In genomic region chr21:41426656-41427311, GRCh38 we compare ENCODE assay signal across 8 cellular contexts. TPM values are rescaled to one million over a fixed set of nuclear protein-coding genes. Genes with fewer than 3 reads are reported as not detected.
DNase-seq lines count a peak whose midpoint lies in the region; ATAC-seq and TF ChIP-seq lines count a peak whose summit lies in the region.

No MANE protein-coding gene starts in this region.

- H3K4me3 ChIP-seq in iPS-11a (ENCODE audit: low read depth, low read length) = peak overlapping the region; percentile 24
- H3K4me3 ChIP-seq in smooth muscle cell = peak overlapping the region; percentile 69

- H3K27me3 ChIP-seq in smooth muscle cell (ENCODE audit: low read depth) = peaks cover 59% of the 10 kb centered on the region

- no peaks in the 10 kb centered on the region for H4K20me1 ChIP-seq in smooth muscle cell (ENCODE audit: low read depth)

- no peaks in the 10 kb centered on the region for H3K27me3 Mint-ChIP-seq in activated T-cell treated with anti-CD3 and anti-CD28 coated beads, Interleukin-2, amount 50 U/mL, for 4 hours (ENCODE audit: low read depth)

- 39% methylated on average over 42 of the region's 43 CpGs for WGBS in smooth muscle cell (ENCODE audit: low lambda C conversion rate)

- H3K36me3 Mint-ChIP-seq in activated T-cell treated with anti-CD3 and anti-CD28 coated beads, Interleukin-2, amount 50 U/mL, for 4 hours (ENCODE audit: insufficient read depth) = peaks cover 15% of the 10 kb centered on the region

- ATAC-seq in GM21528 (IDR thresholded peaks at IDR 0.05; ENCODE audit: low FRiP score, unreplicated experiment) = peak; percentile 8
- peak in 1 of 2 donors; percentile 14 for ATAC-seq in activated T-cell treated with anti-CD3 and anti-CD28 coated beads, Interleukin-2, amount 50 U/mL, for 4 hours

- no peaks in the 10 kb centered on the region for H3K9me3 Mint-ChIP-seq in activated T-cell treated with anti-CD3 and anti-CD28 coated beads, Interleukin-2, amount 50 U/mL, for 4 hours

- no peak for TF ChIP-seq CTCF in smooth muscle cell (IDR thresholded peaks at IDR 0.05; ENCODE audit: borderline replicate concordance, insufficient read depth, poor library complexity, severe bottlenecking)

- DNase-seq in activated T-cell treated with anti-CD3 and anti-CD28 coated beads, Interleukin-2, amount 50 U/mL, for 4 hours = no peak
- DNase-seq in smooth muscle cell (lab: John Stamatoyannopoulos, UW; ENCODE audit: unreplicated experiment) (no peak), NCI-H1694 (lab: John Stamatoyannopoulos, UW) (no peak), posterior vena cava (ENCODE audit: low spot score) (no peak)
- DNase-seq in central memory CD4-positive, alpha-beta T cell = no peak
- DNase-seq in stimulated activated CD4-positive, alpha-beta T cell treated with anti-CD3 and anti-CD28 coated beads, Interleukin-12 subunit alpha, Interleukin-12 subunit beta, amount 100 ng/mL, for 4 hours = no peak

- H3K79me2 ChIP-seq in smooth muscle cell (ENCODE audit: low read depth) = no peaks in the 10 kb centered on the region

- peak overlapping the region; percentile 82 for H2AFZ ChIP-seq in smooth muscle cell (ENCODE audit: low read depth)

- intact Hi-C loops in posterior vena cava (cut with DNase I) = no loop called here

- H3K9me3 ChIP-seq in smooth muscle cell (replicated peaks; ENCODE audit: low read depth) = no peaks in the 10 kb centered on the region

- no peaks in the 10 kb centered on the region for H3K36me3 ChIP-seq in smooth muscle cell (ENCODE audit: low read depth)

- H3K4me2 ChIP-seq in smooth muscle cell = peak overlapping the region; percentile 92

- H3K27ac ChIP-seq in smooth muscle cell (ENCODE audit: low read depth) = no peak overlapping the region

- H3K4me1 Mint-ChIP-seq in activated T-cell treated with anti-CD3 and anti-CD28 coated beads, Interleukin-2, amount 50 U/mL, for 4 hours (ENCODE audit: low read depth) = peaks cover 64% of the 10 kb centered on the region

- no peaks in the 10 kb centered on the region for H3F3A ChIP-seq in smooth muscle cell (ENCODE audit: low read depth)

- H3K9ac ChIP-seq in smooth muscle cell (ENCODE audit: low read depth) = no peak overlapping the region

- peak overlapping the region; percentile 94 for H3K4me3 Mint-ChIP-seq in activated T-cell treated with anti-CD3 and anti-CD28 coated beads, Interleukin-2, amount 50 U/mL, for 4 hours

- no peaks in the 10 kb centered on the region for H3K4me1 ChIP-seq in smooth muscle cell (ENCODE audit: low read depth)

RNA-seq across cellular contexts. Expression of gene MX1, which starts 0.7 kb away (rescaled TPM):
- total RNA-seq in activated T-cell treated with anti-CD3 and anti-CD28 coated beads, Interleukin-2, amount 50 U/mL, for 4 hours = 10 to 100 TPM; 13.8 to 33.8 (median 22.7) TPM
- 1.3 and 4.6 TPM in 2 replicates for total RNA-seq in smooth muscle cell
- polyA plus RNA-seq in smooth muscle cell = 2.0 and 3.5 TPM in 2 replicates
- total RNA-seq in posterior vena cava = 10 to 100 TPM; 14.0 to 52.2 TPM
